8 cellular contexts compared by ENCODE assay signal in genomic region chr3:32106929-32107362, GRCh38. TPM values are rescaled to one million over a fixed set of nuclear protein-coding genes. Genes with fewer than 3 reads are reported as not detected.
DNase-seq lines count a peak whose midpoint lies in the region; ATAC-seq, FAIRE-seq and TF ChIP-seq lines count a peak whose summit lies in the region.

No MANE protein-coding gene starts in this region.

- WGBS in esophagus, 2 donors, result 0 to 2% methylated on average over 32 to 36 of the region's 36 CpGs

- ATAC-seq in SK-N-SH treated with all-trans-retinoic acid at 6 μM for 48 hours (peak; percentile 4), HG03159 (IDR thresholded peaks at IDR 0.05; ENCODE audit: unreplicated experiment) (no peak)
- no peak for ATAC-seq in natural killer cell treated with Interleukin-12 subunit alpha and Interleukin-12 subunit beta and Interleukin-15 and Interleukin-18, amount 100 ng/mL, for 72 hours

- peaks cover 2% of the 10 kb centered on the region for H3K9me3 ChIP-seq in CD8-positive, alpha-beta memory T cell (ENCODE audit: low read length)
- peaks cover 0 to 5% of the 10 kb centered on the region in 2 donors for H3K9me3 ChIP-seq in esophagus (ENCODE audit: control insufficient read depth in 2 of 2, insufficient read depth in 1 of 2, low read depth in 1 of 2, low read length in 1 of 2)

- H3K27me3 Mint-ChIP-seq in CD8-positive, alpha-beta memory T cell, result no peaks in the 10 kb centered on the region
- H3K27me3 Mint-ChIP-seq in natural killer cell treated with Interleukin-12 subunit alpha and Interleukin-12 subunit beta and Interleukin-15 and Interleukin-18, amount 100 ng/mL, for 72 hours, result no peaks in the 10 kb centered on the region

- peaks cover under 1 to 6% (median 5%) of the 10 kb centered on the region in 5 donors for H3K9me3 Mint-ChIP-seq in CD8-positive, alpha-beta memory T cell
- peaks cover 5% of the 10 kb centered on the region for H3K9me3 Mint-ChIP-seq in natural killer cell treated with Interleukin-12 subunit alpha and Interleukin-12 subunit beta and Interleukin-15 and Interleukin-18, amount 100 ng/mL, for 72 hours

- H3K4me3 Mint-ChIP-seq in CD8-positive, alpha-beta memory T cell, result peak overlapping the region; percentile 93 to 97 (median 96)
- H3K4me3 Mint-ChIP-seq in natural killer cell treated with Interleukin-12 subunit alpha and Interleukin-12 subunit beta and Interleukin-15 and Interleukin-18, amount 100 ng/mL, for 72 hours, result peak overlapping the region; percentile 96

- peak overlapping the region; percentile 51 for H3K27ac ChIP-seq in CD8-positive, alpha-beta memory T cell (ENCODE audit: low read depth, low read length)
- H3K27ac ChIP-seq in esophagus (ENCODE audit: low read depth in 2 of 2, low read length in 1 of 2), result peak overlapping the region; percentile 80 to 87

- H3K27ac Mint-ChIP-seq in CD8-positive, alpha-beta memory T cell, result peak overlapping the region; percentile 76 to 96 (median 90)
- H3K27ac Mint-ChIP-seq in natural killer cell treated with Interleukin-12 subunit alpha and Interleukin-12 subunit beta and Interleukin-15 and Interleukin-18, amount 100 ng/mL, for 72 hours, result peak overlapping the region; percentile 71 to 78

- TF ChIP-seq CTCF in HFF-Myc (IDR thresholded peaks at IDR 0.05; ENCODE audit: low read depth, low read length, missing control alignments), result no peak

- H3K4me1 ChIP-seq in CD8-positive, alpha-beta memory T cell (ENCODE audit: insufficient read depth, low read length), result peaks cover 17% of the 10 kb centered on the region
- H3K4me1 ChIP-seq in esophagus (ENCODE audit: control insufficient read depth in 2 of 2, insufficient read depth in 2 of 2, low read length in 1 of 2), result peaks cover 2 to 9% of the 10 kb centered on the region in 2 donors

- peaks cover 33 to 49% (median 49%) of the 10 kb centered on the region in 3 donors for H3K4me1 Mint-ChIP-seq in CD8-positive, alpha-beta memory T cell
- peaks cover 26 to 28% of the 10 kb centered on the region in 2 donors for H3K4me1 Mint-ChIP-seq in natural killer cell treated with Interleukin-12 subunit alpha and Interleukin-12 subunit beta and Interleukin-15 and Interleukin-18, amount 100 ng/mL, for 72 hours (ENCODE audit: low read depth in 2 of 2)

- FAIRE-seq in urothelium cell line (lab: Jason Lieb, UNC), result no peak

- DNase-seq in CD8-positive, alpha-beta memory T cell, result no peak
- DNase-seq in HFF-Myc (ENCODE audit: extremely low read depth, low read depth), result no peak
- DNase-seq in natural killer cell treated with Interleukin-12 subunit alpha and Interleukin-12 subunit beta and Interleukin-15 and Interleukin-18, amount 100 ng/mL, for 72 hours (ENCODE audit: low spot score), result no peak
- no peak for DNase-seq in NCI-H774 (lab: John Stamatoyannopoulos, UW)
- no peak for DNase-seq in urothelium cell line (ENCODE audit: low spot score)

- CTCF ChIA-PET in CD8-positive, alpha-beta memory T cell (lab: Charles Lee), result no interaction called here

- H3K4me3 ChIP-seq in CD8-positive, alpha-beta memory T cell (ENCODE audit: low read length), result peak overlapping the region; percentile 76
- H3K4me3 ChIP-seq in HFF-Myc (replicated peaks; ENCODE audit: low read depth, low read length) (peak overlapping the region; percentile 56), esophagus (ENCODE audit: low read depth in 1 of 2, low read length in 2 of 2) (peak overlapping the region; percentile 76 to 86)

- POLR2A ChIA-PET in CD8-positive, alpha-beta memory T cell (lab: Charles Lee), result interaction anchor here (1.7 kb wide), 1 partner anchor 8 kb away, joined by 6 read pairs; no protein-coding TSS in a partner anchor

- peaks cover 1 to 10% (median 6%) of the 10 kb centered on the region in 3 donors for H3K36me3 Mint-ChIP-seq in CD8-positive, alpha-beta memory T cell
- H3K36me3 Mint-ChIP-seq in natural killer cell treated with Interleukin-12 subunit alpha and Interleukin-12 subunit beta and Interleukin-15 and Interleukin-18, amount 100 ng/mL, for 72 hours, result peaks cover 5% of the 10 kb centered on the region

- no peaks in the 10 kb centered on the region for H3K36me3 ChIP-seq in CD8-positive, alpha-beta memory T cell (ENCODE audit: insufficient read depth, low read length)
- no peaks in the 10 kb centered on the region for H3K36me3 ChIP-seq in esophagus (ENCODE audit: control insufficient read depth in 2 of 2, insufficient read depth in 2 of 2, low read length in 1 of 2)

- H3K27me3 ChIP-seq in CD8-positive, alpha-beta memory T cell (ENCODE audit: insufficient read depth, low read length, poor library complexity, severe bottlenecking), result no peaks in the 10 kb centered on the region
- H3K27me3 ChIP-seq in esophagus (ENCODE audit: control insufficient read depth in 1 of 2, insufficient read depth in 2 of 2, low read length in 2 of 2), result no peaks in the 10 kb centered on the region

TF ChIP-seq in SK-N-SH treated with all-trans-retinoic acid at 6 μM for 48 hours, 23 proteins besides CTCF, POLR2A, EP300 and RAD21 (continues in another document):
- TF ChIP-seq PPARA (CRISPR knock-in tag; IDR thresholded peaks at IDR 0.05; ENCODE audit: borderline replicate concordance) (no peak), TSHZ2 (CRISPR knock-in tag; IDR thresholded peaks at IDR 0.05) (no peak), ZFP3 (CRISPR knock-in tag; IDR thresholded peaks at IDR 0.05) (no peak), ZNF565 (CRISPR knock-in tag; conservative IDR thresholded peaks at IDR 0.05; ENCODE audit: low read depth) (no peak), TOX (CRISPR knock-in tag; IDR thresholded peaks at IDR 0.05; ENCODE audit: borderline replicate concordance) (no peak), PATZ1 (CRISPR knock-in tag; IDR thresholded peaks at IDR 0.05; ENCODE audit: borderline replicate concordance) (no peak), CSRNP3 (CRISPR knock-in tag; IDR thresholded peaks at IDR 0.05) (no peak), SNAI2 (CRISPR knock-in tag; IDR thresholded peaks at IDR 0.05) (no peak), GLIS3 (CRISPR knock-in tag; IDR thresholded peaks at IDR 0.05) (no peak), ZC3H10 (CRISPR knock-in tag; IDR thresholded peaks at IDR 0.05) (no peak), ZFP30 (CRISPR knock-in tag; IDR thresholded peaks at IDR 0.05) (no peak), BACH2 (CRISPR knock-in tag; IDR thresholded peaks at IDR 0.05; ENCODE audit: borderline replicate concordance) (no peak), TCF4 (CRISPR knock-in tag; IDR thresholded peaks at IDR 0.05; ENCODE audit: borderline replicate concordance) (no peak), ISL1 (CRISPR knock-in tag; IDR thresholded peaks at IDR 0.05) (no peak), OSR1 (CRISPR knock-in tag; IDR thresholded peaks at IDR 0.05) (no peak), RARB (CRISPR knock-in tag; IDR thresholded peaks at IDR 0.05) (no peak)

RNA-seq across cellular contexts. Expression of gene GPD1L, which starts 0.5 kb away (rescaled TPM):
- total RNA-seq in CD8-positive, alpha-beta memory T cell, result 10 to 100 TPM; 13.9 to 16.1 TPM
- polyA plus RNA-seq in CD8-positive, alpha-beta memory T cell, result 20.9 TPM
- 10 to 100 TPM; 21.5 to 22.4 TPM for polyA plus RNA-seq in esophagus
- total RNA-seq in natural killer cell treated with Interleukin-12 subunit alpha and Interleukin-12 subunit beta and Interleukin-15 and Interleukin-18, amount 100 ng/mL, for 72 hours, result 10 to 100 TPM in 1 of 2 donors, 1 to 10 TPM in 1; 8.8 to 18.4 TPM
